ENCODE assay signal across 15 cellular contexts in genomic region chr14:50031534-50032313, GRCh38.
DNase-seq lines count a peak whose midpoint lies in the region; ATAC-seq and TF ChIP-seq lines count a peak whose summit lies in the region.
"Had no signal": no experiment of that assay in that cellular context is flagged by ENCODE, and none has a peak within 500 bp of the region (broad histone marks: within the 10 kb centered on the region; RNA-seq: fewer than 3 reads in every experiment).

No MANE protein-coding gene starts in this region.

- peak overlapping the region; percentile 7 for H2AK5ac ChIP-seq in trophoblast cell (ENCODE audit: low read length)

- H3K4me3 Mint-ChIP-seq in CD4-positive, alpha-beta T cell, result no peak overlapping the region
- no peak overlapping the region for H3K4me3 Mint-ChIP-seq in effector memory CD8-positive, alpha-beta T cell
- H3K4me3 Mint-ChIP-seq: activated T-cell treated with anti-CD3 and anti-CD28 coated beads, Interleukin-2, amount 50 U/mL, for 4 hours; stimulated activated naive B cell treated with anti-CD40 and anti-IgM and Interleukin-4, amounts not matched to agents 10 μg/mL and 1 μg/mL and 100 μg/mL, for 72 hours had no signal

- no peak overlapping the region for H3K4me2 ChIP-seq in trophoblast cell (ENCODE audit: low read length)

- H3K14ac ChIP-seq in trophoblast cell (ENCODE audit: low read length), result no peak overlapping the region

- H4K8ac ChIP-seq in trophoblast cell (ENCODE audit: low read depth, low read length), result peak overlapping the region; percentile 50

- intact Hi-C loops in CD4-positive, alpha-beta T cell (cut with DNase I, micrococcal nuclease), result no loop called here

- H2BK12ac ChIP-seq in trophoblast cell (ENCODE audit: low read length), result peak overlapping the region; percentile 70

- H3K79me2 ChIP-seq in trophoblast cell (ENCODE audit: control insufficient read depth, insufficient read depth, low read length, poor library complexity), result no peaks in the 10 kb centered on the region

- peaks cover 44% of the 10 kb centered on the region for H3K36me3 Mint-ChIP-seq in CD4-positive, alpha-beta T cell (ENCODE audit: low read depth)
- peaks cover 4% of the 10 kb centered on the region for H3K36me3 Mint-ChIP-seq in effector memory CD8-positive, alpha-beta T cell (ENCODE audit: insufficient read depth)

- H3K4me1 Mint-ChIP-seq in CD4-positive, alpha-beta T cell (ENCODE audit: low read depth), result peaks cover 16% of the 10 kb centered on the region
- peaks cover 15 to 18% of the 10 kb centered on the region in 2 donors for H3K4me1 Mint-ChIP-seq in effector memory CD8-positive, alpha-beta T cell (ENCODE audit: low read depth in 2 of 2)

- no peak overlapping the region for H4K12ac ChIP-seq in trophoblast cell (ENCODE audit: low read depth, low read length)

- peak overlapping the region; percentile 75 for H4K91ac ChIP-seq in trophoblast cell (ENCODE audit: low read depth, low read length)

- H2AFZ ChIP-seq in trophoblast cell (ENCODE audit: insufficient read depth, low read length, poor library complexity), result no peak overlapping the region

- TF ChIP-seq CTCF in CD4-positive, alpha-beta T cell (IDR thresholded peaks at IDR 0.05), result no peak
- TF ChIP-seq CTCF in HEK293 (tag by site-specific recombination; IDR thresholded peaks at IDR 0.05), result no peak

- no peak for DNase-seq in CD4-positive, alpha-beta T cell
- DNase-seq in effector memory CD8-positive, alpha-beta T cell, result no peak
- peak; percentile 23 to 79 for DNase-seq in trophoblast cell
- no peak for DNase-seq in NCI-H1417 (lab: John Stamatoyannopoulos, UW)
- DNase-seq in 8988T, result no peak
- DNase-seq: activated CD4-positive, alpha-beta T cell treated with anti-CD3 and anti-CD28 coated beads for 1 hour; activated T-cell treated with anti-CD3 and anti-CD28 coated beads, Interleukin-2, amount 50 U/mL, for 4 hours; C1 segment of cervical spinal cord; mesendoderm; stimulated activated naive B cell treated with anti-CD40 and anti-IgM and Interleukin-4, amounts not matched to agents 10 μg/mL and 1 μg/mL and 100 μg/mL, for 72 hours had no signal

- no peak overlapping the region for H3K18ac ChIP-seq in trophoblast cell (ENCODE audit: low read length)

- H3K27me3 Mint-ChIP-seq in CD4-positive, alpha-beta T cell, result no peaks in the 10 kb centered on the region
- no peaks in the 10 kb centered on the region for H3K27me3 Mint-ChIP-seq in effector memory CD8-positive, alpha-beta T cell
- H3K27me3 Mint-ChIP-seq: stimulated activated naive B cell treated with anti-CD40 and anti-IgM and Interleukin-4, amounts not matched to agents 10 μg/mL and 1 μg/mL and 100 μg/mL, for 72 hours had no signal

- POLR2A ChIA-PET in CD4-positive, alpha-beta T cell (lab: Charles Lee), result interaction anchor here (0.6 kb wide), 1 partner anchor 95 kb away, joined by 3 read pairs; no protein-coding TSS in a partner anchor
- POLR2A ChIA-PET in HEK293 (lab: Yijun Ruan, JAX), result no interaction called here

- H3K23ac ChIP-seq in trophoblast cell (ENCODE audit: low read length), result no peak overlapping the region

- no peaks in the 10 kb centered on the region for H3K27me3 ChIP-seq in CD4-positive, alpha-beta T cell (ENCODE audit: control insufficient read depth, insufficient read depth, low read length)
- no peaks in the 10 kb centered on the region for H3K27me3 ChIP-seq in trophoblast cell (ENCODE audit: insufficient read depth, low read length)
- H3K27me3 ChIP-seq: cardiac muscle cell had no signal

- no peaks in the 10 kb centered on the region for H3K9me3 ChIP-seq in CD4-positive, alpha-beta T cell (ENCODE audit: control insufficient read depth, low read length)
- H3K9me3 ChIP-seq in HEK293 (ENCODE audit: control insufficient read depth, insufficient read depth, low read depth, low read length) (no peaks in the 10 kb centered on the region), trophoblast cell (ENCODE audit: insufficient read depth, low read depth, low read length) (no peaks in the 10 kb centered on the region)

- no peak for ATAC-seq in CD4-positive, alpha-beta T cell (ENCODE audit: poor library complexity)
- no peak for ATAC-seq in effector memory CD8-positive, alpha-beta T cell (replicated peaks)
- ATAC-seq in HG03439 (IDR thresholded peaks at IDR 0.05; ENCODE audit: unreplicated experiment), result no peak
- no peak for ATAC-seq in GM21515 (IDR thresholded peaks at IDR 0.05; ENCODE audit: unreplicated experiment)
- ATAC-seq: activated T-cell treated with anti-CD3 and anti-CD28 coated beads, Interleukin-2, amount 50 U/mL, for 4 hours; HCT116; stimulated activated naive B cell treated with anti-CD40 and anti-IgM and Interleukin-4, amounts not matched to agents 10 μg/mL and 1 μg/mL and 100 μg/mL, for 72 hours had no signal

- no peak overlapping the region for H3K9ac ChIP-seq in trophoblast cell (ENCODE audit: low read length)

- no peaks in the 10 kb centered on the region for H3K9me3 Mint-ChIP-seq in CD4-positive, alpha-beta T cell
- no peaks in the 10 kb centered on the region for H3K9me3 Mint-ChIP-seq in effector memory CD8-positive, alpha-beta T cell
- H3K9me3 Mint-ChIP-seq: activated T-cell treated with anti-CD3 and anti-CD28 coated beads, Interleukin-2, amount 50 U/mL, for 4 hours had no signal

- H3K4me3 ChIP-seq in HEK293 (ENCODE audit: low read depth, low read length), result no peak overlapping the region
- no peak overlapping the region for H3K4me3 ChIP-seq in trophoblast cell (ENCODE audit: low read depth, low read length)
- H3K4me3 ChIP-seq: cardiac muscle cell had no signal

- CTCF ChIA-PET in CD4-positive, alpha-beta T cell (lab: Charles Lee), result interaction anchor here (1.2 kb wide), 1 partner anchor 170 kb away, joined by 3 read pairs; no protein-coding TSS in a partner anchor
- CTCF ChIA-PET in HEK293 (lab: Yijun Ruan, JAX), result no interaction called here

- H2BK120ac ChIP-seq in trophoblast cell (ENCODE audit: insufficient read depth, low read length, poor library complexity), result peak overlapping the region; percentile 75

- no peak overlapping the region for H3K4ac ChIP-seq in trophoblast cell (ENCODE audit: low read depth, low read length)

- H3K36me3 ChIP-seq in HEK293 (ENCODE audit: control insufficient read depth in 2 of 2, insufficient read depth in 1 of 2, low read length in 2 of 2) (no peaks in the 10 kb centered on the region), trophoblast cell (ENCODE audit: control insufficient read depth in 1 of 2, insufficient read depth in 2 of 2, low read length in 2 of 2) (no peaks in the 10 kb centered on the region)
- H3K36me3 ChIP-seq: cardiac muscle cell had no signal

- peaks cover 34% of the 10 kb centered on the region for H3K79me1 ChIP-seq in trophoblast cell (ENCODE audit: low read length)

- H2BK5ac ChIP-seq in trophoblast cell (ENCODE audit: low read depth, low read length, poor library complexity), result peak overlapping the region; percentile 50

- H3K27ac Mint-ChIP-seq in CD4-positive, alpha-beta T cell, result peak overlapping the region; percentile 28
- H3K27ac Mint-ChIP-seq in effector memory CD8-positive, alpha-beta T cell, result peak overlapping the region; percentile 4 to 62

- no CpG with 5 or more reads among the region's 5 CpGs for WGBS in trophoblast cell (ENCODE audit: extremely low coverage, insufficient coverage, insufficient read length)

- H3K4me1 ChIP-seq in HEK293 (ENCODE audit: control insufficient read depth, insufficient read depth, low read length) (no peaks in the 10 kb centered on the region), trophoblast cell (ENCODE audit: control insufficient read depth in 1 of 2, insufficient read depth in 2 of 2, low read length in 2 of 2) (peaks cover 2 to 18% of the 10 kb centered on the region in 2 experiments)

- H3K27ac ChIP-seq in CD4-positive, alpha-beta T cell (ENCODE audit: low read depth, low read length), result no peak overlapping the region
- H3K27ac ChIP-seq in HEK293 (ENCODE audit: extremely low read depth, low read depth, low read length) (no peak overlapping the region), trophoblast cell (ENCODE audit: low read depth, low read length) (peak overlapping the region; percentile 78)
- H3K27ac ChIP-seq: cardiac muscle cell had no signal

TF ChIP-seq in HEK293, 187 proteins besides CTCF, POLR2A, EP300 and RAD21:
- no peak for TF ChIP-seq ZNF175 (tag by site-specific recombination; IDR thresholded peaks at IDR 0.05)
- peak; percentile 83 for TF ChIP-seq ZBTB17 (tag by site-specific recombination; IDR thresholded peaks at IDR 0.05)

Comparison
In these comparisons a context has a peak if more than half of its experiments do, and no peak if none do; other contexts are left out.
1. DNase-seq: peak in trophoblast cell (2 of 2); none in CD4-positive, alpha-beta T cell (0 of 10), effector memory CD8-positive, alpha-beta T cell (0 of 3), NCI-H1417 (0 of 3) and 8988T (single experiment).